8 cellular contexts compared by ENCODE assay signal in genomic region chr11:6234314-6235031, GRCh38. TPM values are rescaled to one million over a fixed set of nuclear protein-coding genes. Genes with fewer than 3 reads are reported as not detected.
DNase-seq lines count a peak whose midpoint lies in the region; ATAC-seq and TF ChIP-seq lines count a peak whose summit lies in the region.

FHIP1B (minus strand) TSS chr11:6234636; CDS start chr11:6224516, 10,120 bp downstream.

- DNase-seq in NCI-H82 (lab: John Stamatoyannopoulos, UW) (peak; percentile 100), dorsolateral prefrontal cortex (peak; percentile 99 to 100 (median 100))
- DNase-seq in activated CD4-positive, alpha-beta memory T cell treated with anti-CD3 and anti-CD28 coated beads for 36 hours = peak; percentile 100
- peak; percentile 96 to 100 for DNase-seq in stimulated activated CD4-positive, alpha-beta T cell treated with anti-CD3 and anti-CD28 coated beads, Interleukin-4, amount 100 ng/mL, for 4 hours

- peaks cover 7 to 28% (median 25%) of the 10 kb centered on the region in 4 donors for H3K4me1 ChIP-seq in liver (ENCODE audit: control insufficient read depth in 4 of 4, insufficient read depth in 4 of 4, low read length in 3 of 4)

- H3K27me3 ChIP-seq in dorsolateral prefrontal cortex = no peaks in the 10 kb centered on the region
- H3K27me3 ChIP-seq in liver (ENCODE audit: control insufficient read depth in 4 of 4, insufficient read depth in 4 of 4, low read length in 3 of 4) = no peaks in the 10 kb centered on the region

- H3K27ac Mint-ChIP-seq in activated CD4-positive, alpha-beta memory T cell treated with anti-CD3 and anti-CD28 coated beads for 36 hours = peak within 1 kb of the TSS; percentile 91

- H3K36me3 Mint-ChIP-seq in activated CD4-positive, alpha-beta memory T cell treated with anti-CD3 and anti-CD28 coated beads for 36 hours = peaks cover under 1% of the 10 kb centered on the region

- no peaks in the 10 kb centered on the region for H3K27me3 Mint-ChIP-seq in activated CD4-positive, alpha-beta memory T cell treated with anti-CD3 and anti-CD28 coated beads for 36 hours

- TF ChIP-seq CTCF in C4-2B (conservative IDR thresholded peaks at IDR 0.05) (no peak), dorsolateral prefrontal cortex (IDR thresholded peaks at IDR 0.05 in 54 of 56, conservative IDR thresholded peaks at IDR 0.05 in 2 of 56; ENCODE audit: low read depth in 1 of 56, partially characterized antibody in 56 of 56) (peak in 34 of 56 donors; percentile 3 to 61 (median 28)), liver (IDR thresholded peaks at IDR 0.05; ENCODE audit: low read depth, low read length, missing input control) (no peak)

- no peaks in the 10 kb centered on the region for H3K9me3 Mint-ChIP-seq in activated CD4-positive, alpha-beta memory T cell treated with anti-CD3 and anti-CD28 coated beads for 36 hours

- H3K27ac ChIP-seq in C4-2B (peak within 1 kb of the TSS; percentile 77), dorsolateral prefrontal cortex (peak within 1 kb of the TSS in 53 of 59 donors; percentile 0 to 88 (median 73)), liver (ENCODE audit: low read depth in 1 of 2, low read length in 2 of 2) (peak within 1 kb of the TSS; percentile 63 to 68)

- POLR2A ChIA-PET in activated CD4-positive, alpha-beta memory T cell treated with anti-CD3 and anti-CD28 coated beads for 36 hours (lab: Charles Lee) = interaction anchor here (0.9 to 1.6 kb wide), 3 partner anchors 18 to 86 kb away, joined by 3 to 6 read pairs (median 3); partner anchors contain the start of gene CAVIN3

- H3K9me3 ChIP-seq in liver (ENCODE audit: control insufficient read depth in 4 of 4, low read length in 3 of 4) = no peaks in the 10 kb centered on the region

- H3K4me3 ChIP-seq in dorsolateral prefrontal cortex = peak within 1 kb of the TSS; percentile 49 to 92 (median 80)
- peak within 1 kb of the TSS; percentile 74 to 82 (median 78) for H3K4me3 ChIP-seq in liver (ENCODE audit: low read depth in 1 of 3, low read length in 3 of 3)

- H3K9ac ChIP-seq in liver (ENCODE audit: low read depth in 1 of 2, low read length in 2 of 2) = peak within 1 kb of the TSS; percentile 17 to 60

- ATAC-seq in GM19397 (IDR thresholded peaks at IDR 0.05; ENCODE audit: unreplicated experiment) (peak; percentile 94), HG03571 (IDR thresholded peaks at IDR 0.05; ENCODE audit: unreplicated experiment) (peak; percentile 96)

- intact Hi-C loops in activated CD4-positive, alpha-beta memory T cell treated with anti-CD3 and anti-CD28 coated beads for 36 hours (cut with micrococcal nuclease) = loop anchor here (1.0 to 10.0 kb wide), 12 partner anchors 25 to 1630 kb away; partner anchors contain the start of genes APBB1, ARFIP2, CCKBR and MRPL17
- intact Hi-C loops in dorsolateral prefrontal cortex (cut with DNase I) = loop anchor here (5.0 to 10.0 kb wide), 2 partner anchors 230 to 248 kb away; partner anchors contain the start of genes ARFIP2 (in 1 of the 2) and TIMM10B (in 1 of the 2)

- TF ChIP-seq RAD21 in liver (IDR thresholded peaks at IDR 0.05) = peak in 1 of 2 donors; percentile 45

- H3K4me1 Mint-ChIP-seq in activated CD4-positive, alpha-beta memory T cell treated with anti-CD3 and anti-CD28 coated beads for 36 hours (ENCODE audit: low read depth) = peaks cover 38% of the 10 kb centered on the region

- no peaks in the 10 kb centered on the region for H3K36me3 ChIP-seq in liver (ENCODE audit: control insufficient read depth in 4 of 4, insufficient read depth in 3 of 4, low read depth in 1 of 4, low read length in 3 of 4)

- under 1% methylated on average over 59 of the region's 59 CpGs for WGBS in liver

- CTCF ChIA-PET in activated CD4-positive, alpha-beta memory T cell treated with anti-CD3 and anti-CD28 coated beads for 36 hours (lab: Charles Lee) = interaction anchor here (0.9 to 4.8 kb wide), 4 partner anchors 16 to 129 kb away, joined by 4 to 35 read pairs (median 7); no protein-coding TSS in a partner anchor

- peak within 1 kb of the TSS; percentile 97 for H3K4me3 Mint-ChIP-seq in activated CD4-positive, alpha-beta memory T cell treated with anti-CD3 and anti-CD28 coated beads for 36 hours

TF ChIP-seq in liver, 16 proteins besides CTCF, POLR2A, EP300 and RAD21:
- TF ChIP-seq JUND (IDR thresholded peaks at IDR 0.05) (peak; percentile 79 to 88), FOXA1 (IDR thresholded peaks at IDR 0.05) (peak; percentile 61), TAF1 (conservative IDR thresholded peaks at IDR 0.05) (no peak), RXRA (IDR thresholded peaks at IDR 0.05) (peak; percentile 71 to 81), FOXA2 (IDR thresholded peaks at IDR 0.05) (no peak), HNF4G (IDR thresholded peaks at IDR 0.05) (peak; percentile 65), REST (IDR thresholded peaks at IDR 0.05) (no peak), YY1 (IDR thresholded peaks at IDR 0.05) (no peak), MAX (IDR thresholded peaks at IDR 0.05) (peak; percentile 61), GABPA (IDR thresholded peaks at IDR 0.05 in 1 of 2, conservative IDR thresholded peaks at IDR 0.05 in 1 of 2) (no peak), SP1 (IDR thresholded peaks at IDR 0.05) (peak; percentile 97), HNF4A (conservative IDR thresholded peaks at IDR 0.05) (peak; percentile 67 to 83), NR2F2 (IDR thresholded peaks at IDR 0.05) (peak; percentile 80), EGR1 (IDR thresholded peaks at IDR 0.05; ENCODE audit: low read depth in 2 of 2) (peak; percentile 57 to 92)
- TF ChIP-seq, protein P1, sequence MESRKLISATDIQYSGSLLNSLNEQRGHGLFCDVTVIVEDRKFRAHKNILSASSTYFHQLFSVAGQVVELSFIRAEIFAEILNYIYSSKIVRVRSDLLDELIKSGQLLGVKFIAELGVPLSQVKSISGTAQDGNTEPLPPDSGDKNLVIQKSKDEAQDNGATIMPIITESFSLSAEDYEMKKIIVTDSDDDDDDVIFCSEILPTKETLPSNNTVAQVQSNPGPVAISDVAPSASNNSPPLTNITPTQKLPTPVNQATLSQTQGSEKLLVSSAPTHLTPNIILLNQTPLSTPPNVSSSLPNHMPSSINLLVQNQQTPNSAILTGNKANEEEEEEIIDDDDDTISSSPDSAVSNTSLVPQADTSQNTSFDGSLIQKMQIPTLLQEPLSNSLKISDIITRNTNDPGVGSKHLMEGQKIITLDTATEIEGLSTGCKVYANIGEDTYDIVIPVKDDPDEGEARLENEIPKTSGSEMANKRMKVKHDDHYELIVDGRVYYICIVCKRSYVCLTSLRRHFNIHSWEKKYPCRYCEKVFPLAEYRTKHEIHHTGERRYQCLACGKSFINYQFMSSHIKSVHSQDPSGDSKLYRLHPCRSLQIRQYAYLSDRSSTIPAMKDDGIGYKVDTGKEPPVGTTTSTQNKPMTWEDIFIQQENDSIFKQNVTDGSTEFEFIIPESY (IDR thresholded peaks at IDR 0.05) = no peak
- TF ChIP-seq, protein P2, sequence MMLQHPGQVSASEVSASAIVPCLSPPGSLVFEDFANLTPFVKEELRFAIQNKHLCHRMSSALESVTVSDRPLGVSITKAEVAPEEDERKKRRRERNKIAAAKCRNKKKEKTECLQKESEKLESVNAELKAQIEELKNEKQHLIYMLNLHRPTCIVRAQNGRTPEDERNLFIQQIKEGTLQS (IDR thresholded peaks at IDR 0.05) = no peak

RNA-seq across cellular contexts. Expression of gene FHIP1B, which starts in this region (rescaled TPM):
- 10 to 100 TPM; 15.3 to 15.8 TPM for total RNA-seq in activated CD4-positive, alpha-beta memory T cell treated with anti-CD3 and anti-CD28 coated beads for 36 hours
- 10 to 100 TPM; 27.8 to 55.6 (median 37.8) TPM for total RNA-seq in dorsolateral prefrontal cortex
- total RNA-seq in liver = 10 to 100 TPM; 12.3 to 21.2 TPM
- polyA plus RNA-seq in liver = 10 to 100 TPM; 16.4 to 17.4 TPM

Comparison
In these comparisons a context has a peak if more than half of its experiments do, and no peak if none do; other contexts are left out.
1. Peak in every context shown above with its lines: DNase-seq, ATAC-seq, H3K4me3 ChIP-seq and H3K27ac ChIP-seq.
2. CTCF ChIP-seq: peak in dorsolateral prefrontal cortex (34 of 56); none in C4-2B (single experiment) and liver (single experiment).